9 cellular contexts compared by ENCODE assay signal in the genomic region with DNA sequence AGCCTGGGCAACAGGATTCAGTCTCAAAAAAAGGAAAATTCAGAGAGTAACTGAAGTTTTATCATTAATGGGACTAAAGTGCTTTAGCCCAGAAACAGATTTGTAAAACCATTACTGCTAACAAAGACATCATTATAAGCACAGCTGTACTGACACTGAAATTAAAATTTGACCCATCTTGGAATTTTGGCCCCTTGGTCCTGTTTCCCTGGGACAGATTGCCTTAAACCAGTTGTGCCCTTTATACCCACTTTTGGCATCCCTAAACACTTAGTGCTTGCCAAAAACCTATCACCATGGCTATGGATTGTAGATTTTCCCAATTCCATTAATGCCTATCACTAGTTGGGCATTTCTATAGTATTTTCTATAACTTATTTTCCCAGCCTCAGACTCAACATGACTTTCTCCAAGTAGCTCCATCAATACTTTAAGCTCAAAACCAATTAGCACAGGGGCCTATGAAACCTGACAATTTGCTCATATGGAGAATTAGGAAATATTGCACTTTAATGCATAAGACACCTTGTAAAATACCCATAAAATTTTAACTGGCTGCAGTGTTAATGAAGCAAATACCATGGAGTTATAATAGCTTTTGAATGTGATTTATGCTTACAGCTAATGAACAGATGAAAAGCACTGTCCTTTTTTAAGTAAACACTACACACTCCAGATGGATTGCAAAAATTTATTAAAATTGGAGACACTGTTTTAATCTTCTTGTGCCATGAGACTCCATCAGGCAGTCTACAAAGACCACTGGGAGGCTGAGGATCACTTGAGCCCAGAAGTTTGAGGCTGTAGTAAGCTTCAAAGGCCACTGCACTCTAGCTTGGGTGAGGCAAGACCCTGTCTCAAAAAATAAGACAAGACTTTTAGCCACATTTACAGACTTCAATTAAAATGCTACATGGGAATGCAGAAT. TPM values are rescaled to one million over a fixed set of nuclear protein-coding genes. Genes with fewer than 3 reads are reported as not detected.
DNase-seq lines count a peak whose midpoint lies in the region; FAIRE-seq and TF ChIP-seq lines count a peak whose summit lies in the region.
"Had no signal": no experiment of that assay in that cellular context is flagged by ENCODE, and none has a peak within 500 bp of the region (broad histone marks: within the 10 kb centered on the region; RNA-seq: fewer than 3 reads in every experiment).

No MANE protein-coding gene starts in this region.

- H3K9me3 ChIP-seq in A673 (ENCODE audit: low read depth, low read length, poor library complexity, severe bottlenecking), result no peaks in the 10 kb centered on the region
- H3K9me3 ChIP-seq in H1 (ENCODE audit: insufficient read depth in 2 of 2, low read depth in 1 of 2, low read length in 1 of 2), result no peaks in the 10 kb centered on the region
- H3K9me3 ChIP-seq: right atrium auricular region had no signal

- no peak for DNase-seq in A673 (ENCODE audit: low spot score)
- DNase-seq in EL, result peak; percentile 50
- DNase-seq in RKO (ENCODE audit: low spot score), result peak; percentile 48
- no peak for DNase-seq in H1 (ENCODE audit: low read depth in 1 of 2, low spot score in 2 of 2)
- DNase-seq in A172 (ENCODE audit: low spot score), result no peak
- no peak for DNase-seq in occipital lobe (lab: John Stamatoyannopoulos, UW)
- DNase-seq in NCI-H2171 (lab: John Stamatoyannopoulos, UW), result no peak
- no peak for DNase-seq in NCI-H526 treated with DMSO at 0.1 percent for 48 hours (lab: John Stamatoyannopoulos, UW)

- H2AK5ac ChIP-seq in H1 (ENCODE audit: low read depth, low read length), result no peak overlapping the region

- H3K36me3 ChIP-seq in A673 (ENCODE audit: insufficient read depth, low read length, poor library complexity, severe bottlenecking) (peaks cover 63% of the 10 kb centered on the region), H1 (ENCODE audit: control insufficient read depth in 2 of 4, insufficient read depth in 4 of 4, low read length in 3 of 4) (peaks cover 25 to 53% (median 44%) of the 10 kb centered on the region in 4 experiments)

- H3K4me1 ChIP-seq in A673 (ENCODE audit: insufficient read depth, low read length, poor library complexity, severe bottlenecking) (peaks cover 8% of the 10 kb centered on the region), H1 (replicated peaks in 1 of 4; ENCODE audit: control insufficient read depth in 3 of 4, insufficient read depth in 4 of 4, low read length in 3 of 4) (peaks cover 2 to 10% (median 4%) of the 10 kb centered on the region in 4 experiments; a peak in 4 of 7 replicates)

- no peak overlapping the region for H3K56ac ChIP-seq in H1 (replicated peaks; ENCODE audit: insufficient read length, low read depth, low read length)

- H2BK5ac ChIP-seq in H1 (ENCODE audit: low read depth, low read length), result 0 out of 2 replicates have a peak overlapping the region, but pooled peaks have one; percentile 15

- no peak overlapping the region for H4K91ac ChIP-seq in H1 (replicated peaks; ENCODE audit: insufficient read length, low read length)

- no peaks in the 10 kb centered on the region for H3K79me1 ChIP-seq in H1 (ENCODE audit: low read depth, low read length)

- no peak overlapping the region for H4K8ac ChIP-seq in H1 (ENCODE audit: extremely low read depth, insufficient read depth, low read length)

- no TSS peak for BruUV-seq in A673 (replicated peaks; lab: Mats Ljungman, UMichigan)

- no peak overlapping the region for H2AFZ ChIP-seq in H1 (ENCODE audit: low read length)

- H3K4me3 ChIP-seq in A673 (ENCODE audit: low read depth, low read length, poor library complexity, severe bottlenecking) (peak overlapping the region; percentile 76), H1 (ENCODE audit: extremely low read depth in 1 of 4, insufficient read depth in 2 of 4, low read depth in 3 of 4, low read length in 4 of 4) (peak overlapping the region in 1 of 4 experiments; percentile 90; a peak in 2 of 8 replicates)
- H3K4me3 ChIP-seq: right atrium auricular region had no signal

- H3K23me2 ChIP-seq in H1 (ENCODE audit: low read depth, low read length), result peaks cover 3% of the 10 kb centered on the region

- peak; percentile 77 to 91 for TF ChIP-seq POLR2A in H1 (IDR thresholded peaks at IDR 0.05; ENCODE audit: control extremely low read depth in 1 of 2, low read depth in 2 of 2, low read length in 2 of 2)

- H3K23ac ChIP-seq in H1 (ENCODE audit: insufficient read length), result no peak overlapping the region

- H2BK15ac ChIP-seq in H1 (ENCODE audit: low read length), result no peak overlapping the region

- H2BK120ac ChIP-seq in H1 (replicated peaks; ENCODE audit: low read depth, low read length), result no peak overlapping the region

- H2BK20ac ChIP-seq in H1 (ENCODE audit: low read length), result no peak overlapping the region

- H4K20me1 ChIP-seq in H1 (replicated peaks in 1 of 2; ENCODE audit: control insufficient read depth in 1 of 2, insufficient read depth in 2 of 2, low read length in 2 of 2), result peaks cover 7 to 11% of the 10 kb centered on the region in 2 experiments

- H2BK12ac ChIP-seq in H1 (ENCODE audit: low read depth, low read length), result no peak overlapping the region

- no peak overlapping the region for H3K18ac ChIP-seq in H1 (ENCODE audit: extremely low read depth, low read length)

- H4K5ac ChIP-seq in H1 (ENCODE audit: insufficient read length, low read depth, low read length), result no peak overlapping the region

- H3K27me3 ChIP-seq in A673 (replicated peaks; ENCODE audit: insufficient read depth, low read depth, low read length, poor library complexity) (no peaks in the 10 kb centered on the region), H1 (replicated peaks in 1 of 4; ENCODE audit: control insufficient read depth in 3 of 4, extremely low read depth in 1 of 4, insufficient read depth in 3 of 4, low read length in 3 of 4) (no peaks in the 10 kb centered on the region)
- H3K27me3 ChIP-seq: right atrium auricular region had no signal

- no peak overlapping the region for H3K9ac ChIP-seq in H1 (replicated peaks in 1 of 4; ENCODE audit: extremely low read depth in 1 of 4, low read depth in 3 of 4, low read length in 3 of 4)

- peak overlapping the region; percentile 3 to 68; a peak in 2 of 4 replicates for H3K4me2 ChIP-seq in H1 (ENCODE audit: insufficient read depth in 1 of 2, low read depth in 2 of 2, low read length in 2 of 2)

- peaks cover 0 to 32% of the 10 kb centered on the region in 2 experiments; a peak in 3 of 4 replicates for H3K79me2 ChIP-seq in H1 (ENCODE audit: control insufficient read depth in 1 of 2, insufficient read depth in 2 of 2, low read length in 2 of 2)

- no peak for FAIRE-seq in H1 (lab: Jason Lieb, UNC)

- no peak overlapping the region for H3K14ac ChIP-seq in H1 (ENCODE audit: insufficient read length)

- TF ChIP-seq EP300 in H1 (IDR thresholded peaks at IDR 0.05; ENCODE audit: borderline replicate concordance in 1 of 2, low read depth in 2 of 2, low read length in 2 of 2), result no peak

- POLR2A ChIA-PET in A673 (lab: Charles Lee; ENCODE audit: low non-redundant PET), result no interaction called here
- POLR2A ChIA-PET in H1 (lab: Charles Lee; ENCODE audit: partially characterized antibody), result interaction anchor here (0.5 to 13.3 kb wide), 25 partner anchors 13 to 434 kb away, joined by 3 to 475 read pairs (median 6); a partner anchor contains a TSS

- TF ChIP-seq RAD21 in H1 (IDR thresholded peaks at IDR 0.05 in 1 of 2, conservative IDR thresholded peaks at IDR 0.05 in 1 of 2; ENCODE audit: low read depth in 2 of 2, low read length in 2 of 2), result no peak

- no peak overlapping the region for H3K4ac ChIP-seq in H1 (replicated peaks; ENCODE audit: insufficient read length, low read depth, low read length)

- TF ChIP-seq CTCF in A673 (conservative IDR thresholded peaks at IDR 0.05; ENCODE audit: low read depth, low read length) (no peak), H1 (IDR thresholded peaks at IDR 0.05; ENCODE audit: control extremely low read depth in 1 of 3, insufficient read depth in 1 of 3, low read depth in 1 of 3, low read length in 3 of 3) (no peak)

- intact Hi-C loops in A673 (cut with micrococcal nuclease; ENCODE audit: unreplicated experiment), result no loop called here

- CTCF ChIA-PET in A673 (lab: Charles Lee), result no interaction called here
- CTCF ChIA-PET in H1 (lab: Charles Lee; ENCODE audit: partially characterized antibody), result interaction anchor here (0.5 to 1.8 kb wide), 5 partner anchors 10 to 434 kb away, joined by 3 to 4 read pairs (median 3); no protein-coding TSS in a partner anchor

- H3K27ac ChIP-seq in A673 (ENCODE audit: low read depth, low read length, poor library complexity, severe bottlenecking) (peak overlapping the region; percentile 43), H1 (ENCODE audit: low read depth, low read length) (no peak overlapping the region)
- H3K27ac ChIP-seq: right atrium auricular region had no signal

RNA-seq across cellular contexts. Expression of a gene that starts 4.3 kb away (rescaled TPM):
- total RNA-seq in A673 (2021), result 479 and 503 TPM in 2 replicates
- 763 and 799 TPM in 2 replicates for total RNA-seq in H1 (2021; fragmentation: NEBNext Ultra II Directional; extraction: Animal tissue kit (Norgen Biotek cat#: 25700))
- polyA plus RNA-seq in H1 (2011; rRNA removed), result 716 and 1,238 TPM in 2 replicates
- 1,318 TPM for polyA plus RNA-seq in H1 (2011; cell fraction: cytosol; rRNA removed)
- polyA plus RNA-seq in H1 (2011; cell fraction: nucleus; rRNA removed), result 616 TPM
- polyA plus RNA-seq in H1 (2012, experiment 1 of 2), result 903 to 1,125 TPM (median 1,026 TPM) in 4 replicates
- polyA plus RNA-seq in H1 (2012, experiment 2 of 2), result 245 TPM
- 730 TPM for polyA plus RNA-seq in H1 (2013, experiment 1 of 2)
- polyA plus RNA-seq in H1 (2013, experiment 2 of 2), result 658 TPM
- 674 and 729 TPM in 2 replicates for polyA minus RNA-seq in H1 (2011; rRNA and poly(A)+ RNA removed)
- 428 TPM for polyA minus RNA-seq in H1 (2011; cell fraction: cytosol; rRNA and poly(A)+ RNA removed)
- polyA minus RNA-seq in H1 (2011; cell fraction: nucleus; rRNA and poly(A)+ RNA removed), result 1,795 TPM
- total RNA-seq in A172 (2014; rRNA removed; shearing (Covaris generic)), result 238 and 253 TPM in 2 replicates
- total RNA-seq in occipital lobe, result 605 TPM

RNA-seq across cellular contexts. Expression of a gene that starts 4.7 kb away (rescaled TPM):
- 15.8 and 17.2 TPM in 2 replicates for total RNA-seq in A673 (2021)
- 11.3 and 12.5 TPM in 2 replicates for total RNA-seq in H1 (2021; fragmentation: NEBNext Ultra II Directional; extraction: Animal tissue kit (Norgen Biotek cat#: 25700))
- polyA plus RNA-seq in H1 (2011; rRNA removed), result 1.6 and 1.7 TPM in 2 replicates
- polyA plus RNA-seq in H1 (2011; cell fraction: cytosol; rRNA removed), result 2.5 TPM
- polyA plus RNA-seq in H1 (2011; cell fraction: nucleus; rRNA removed), result 5.2 TPM
- polyA plus RNA-seq in H1 (2012, experiment 1 of 2), result 1.6 to 4.6 TPM (median 2.8 TPM) in 4 replicates
- 0.14 TPM for polyA plus RNA-seq in H1 (2012, experiment 2 of 2)
- 3.3 TPM for polyA plus RNA-seq in H1 (2013, experiment 1 of 2)
- polyA plus RNA-seq in H1 (2013, experiment 2 of 2), result 2.8 TPM
- 27.7 and 32.6 TPM in 2 replicates for polyA minus RNA-seq in H1 (2011; rRNA and poly(A)+ RNA removed)
- polyA minus RNA-seq in H1 (2011; cell fraction: cytosol; rRNA and poly(A)+ RNA removed), result 5.9 TPM
- polyA minus RNA-seq in H1 (2011; cell fraction: nucleus; rRNA and poly(A)+ RNA removed), result 15.9 TPM
- 5.6 and 7.5 TPM in 2 replicates for total RNA-seq in A172 (2014; rRNA removed; shearing (Covaris generic))
- 52.7 TPM for total RNA-seq in occipital lobe

RNA-seq across cellular contexts. Expression of a gene that starts 38.8 kb away (rescaled TPM):
- total RNA-seq in A673 (2021) (34.3 and 35.7 TPM in 2 replicates), occipital lobe (25.6 TPM)
- total RNA-seq in H1 (2021; fragmentation: NEBNext Ultra II Directional; extraction: Animal tissue kit (Norgen Biotek cat#: 25700)), result 16.0 and 16.3 TPM in 2 replicates
- 4.5 and 6.6 TPM in 2 replicates for polyA plus RNA-seq in H1 (2011; rRNA removed)
- polyA plus RNA-seq in H1 (2011; cell fraction: cytosol; rRNA removed), result 7.6 TPM
- 4.0 TPM for polyA plus RNA-seq in H1 (2011; cell fraction: nucleus; rRNA removed)
- 8.6 to 11.3 TPM (median 10.5 TPM) in 4 replicates for polyA plus RNA-seq in H1 (2012, experiment 1 of 2)
- polyA plus RNA-seq in H1 (2012, experiment 2 of 2), result 4.4 TPM
- 8.6 TPM for polyA plus RNA-seq in H1 (2013, experiment 1 of 2)
- polyA plus RNA-seq in H1 (2013, experiment 2 of 2), result 8.5 TPM
- polyA minus RNA-seq in H1 (2011; rRNA and poly(A)+ RNA removed), result 18.1 and 23.7 TPM in 2 replicates
- polyA minus RNA-seq in H1 (2011; cell fraction: cytosol; rRNA and poly(A)+ RNA removed), result 10.5 TPM
- polyA minus RNA-seq in H1 (2011; cell fraction: nucleus; rRNA and poly(A)+ RNA removed), result 19.5 TPM
- total RNA-seq in A172 (2014; rRNA removed; shearing (Covaris generic)), result 56.5 and 65.9 TPM in 2 replicates

RNA-seq across cellular contexts. Expression of a gene that starts 39.0 kb away (rescaled TPM):
- total RNA-seq in A673 (2021) (41.6 and 43.4 TPM in 2 replicates), occipital lobe (13.3 TPM)
- 35.2 and 35.7 TPM in 2 replicates for total RNA-seq in H1 (2021; fragmentation: NEBNext Ultra II Directional; extraction: Animal tissue kit (Norgen Biotek cat#: 25700))
- 15.8 and 21.0 TPM in 2 replicates for polyA plus RNA-seq in H1 (2011; rRNA removed)
- polyA plus RNA-seq in H1 (2011; cell fraction: cytosol; rRNA removed), result 24.2 TPM
- polyA plus RNA-seq in H1 (2011; cell fraction: nucleus; rRNA removed), result 19.2 TPM
- polyA plus RNA-seq in H1 (2012, experiment 1 of 2), result 20.1 to 31.2 TPM (median 23.7 TPM) in 4 replicates
- polyA plus RNA-seq in H1 (2012, experiment 2 of 2), result 4.2 TPM
- 29.8 TPM for polyA plus RNA-seq in H1 (2013, experiment 1 of 2)
- 29.5 TPM for polyA plus RNA-seq in H1 (2013, experiment 2 of 2)
- polyA minus RNA-seq in H1 (2011; rRNA and poly(A)+ RNA removed), result 43.8 and 46.7 TPM in 2 replicates
- 22.6 TPM for polyA minus RNA-seq in H1 (2011; cell fraction: cytosol; rRNA and poly(A)+ RNA removed)
- polyA minus RNA-seq in H1 (2011; cell fraction: nucleus; rRNA and poly(A)+ RNA removed), result 33.5 TPM
- total RNA-seq in A172 (2014; rRNA removed; shearing (Covaris generic)), result 40.3 and 44.7 TPM in 2 replicates

RNA-seq across cellular contexts. Expression of a gene that starts 53.6 kb away (rescaled TPM):
- total RNA-seq in A673 (2021), result not detected in 2 replicates
- not detected in 2 replicates for total RNA-seq in H1 (2021; fragmentation: NEBNext Ultra II Directional; extraction: Animal tissue kit (Norgen Biotek cat#: 25700))
- 0.08 TPM in 1 of 2 replicates, not detected in the other for polyA plus RNA-seq in H1 (2011; rRNA removed)
- not detected for polyA plus RNA-seq in H1 (2011; cell fraction: cytosol; rRNA removed)
- polyA plus RNA-seq in H1 (2011; cell fraction: nucleus; rRNA removed), result not detected
- not detected in 4 replicates for polyA plus RNA-seq in H1 (2012, experiment 1 of 2)
- not detected for polyA plus RNA-seq in H1 (2012, experiment 2 of 2)
- polyA plus RNA-seq in H1 (2013, experiment 1 of 2), result not detected
- not detected for polyA plus RNA-seq in H1 (2013, experiment 2 of 2)
- polyA minus RNA-seq in H1 (2011; rRNA and poly(A)+ RNA removed), result 0.20 TPM in 1 of 2 replicates, not detected in the other
- polyA minus RNA-seq in H1 (2011; cell fraction: cytosol; rRNA and poly(A)+ RNA removed), result not detected
- not detected for polyA minus RNA-seq in H1 (2011; cell fraction: nucleus; rRNA and poly(A)+ RNA removed)
- not detected in 2 replicates for total RNA-seq in A172 (2014; rRNA removed; shearing (Covaris generic))
- 0.94 TPM for total RNA-seq in occipital lobe

Comparison
In these comparisons a context has a peak if more than half of its experiments do, and no peak if none do; other contexts are left out.
1. DNase-seq: peak in EL (single experiment) and RKO (single experiment); none in A673 (single experiment), H1 (0 of 2), A172 (single experiment), occipital lobe (single experiment), NCI-H2171 (single experiment) and NCI-H526 treated with DMSO at 0.1 percent for 48 hours (single experiment).